Comparison of ENCODE assay signal across 29 cellular contexts in genomic region chr10:68831961-68832455, GRCh38.
"Had no signal": no experiment of that assay in that cellular context is flagged by ENCODE, and none has a peak within 500 bp of the region (broad histone marks: within the 10 kb centered on the region; RNA-seq: fewer than 3 reads in every experiment).

No MANE protein-coding gene starts in this region.

- H3K4me1 Mint-ChIP-seq: activated T-helper 17 cell treated with anti-CD3 and anti-CD28 coated beads, Interleukin-2, amount 50 U/mL, for 72 hours; WTC11 had no signal

- H3K27me3 Mint-ChIP-seq: activated naive CD8-positive, alpha-beta T cell; activated T-helper 17 cell treated with anti-CD3 and anti-CD28 coated beads, Interleukin-2, amount 50 U/mL, for 72 hours; natural killer cell treated with Interleukin-12 subunit alpha and Interleukin-12 subunit beta and Interleukin-15 and Interleukin-18, amount 100 ng/mL, for 72 hours; stimulated activated memory B cell treated with anti-CD40 and anti-IgM and Interleukin-4, amounts not matched to agents 10 μg/mL and 1 μg/mL and 100 μg/mL, for 72 hours; stimulated activated naive CD8-positive, alpha-beta T cell treated with anti-CD3 and anti-CD28 coated beads, Interleukin-15, amount 100 ng/mL, for 72 hours had no signal

- ATAC-seq: activated T-helper 17 cell treated with anti-CD3 and anti-CD28 coated beads, Interleukin-2, amount 50 U/mL, for 72 hours; gastrocnemius medialis; left cardiac atrium; left ventricle myocardium superior; mucosa of descending colon; natural killer cell treated with Interleukin-12 subunit alpha and Interleukin-12 subunit beta and Interleukin-15 and Interleukin-18, amount 100 ng/mL, for 72 hours; sciatic nerve; stimulated activated memory B cell treated with anti-CD40 and anti-IgM and Interleukin-4, amounts not matched to agents 10 μg/mL and 1 μg/mL and 100 μg/mL, for 72 hours; stimulated activated naive CD8-positive, alpha-beta T cell treated with anti-CD3 and anti-CD28 coated beads, Interleukin-15, amount 100 ng/mL, for 72 hours; WTC11 had no signal

- H3K27ac Mint-ChIP-seq: activated CD4-positive, alpha-beta memory T cell treated with anti-CD3 and anti-CD28 coated beads, Interleukin-2, amount 10 ng/mL, durations not matched to agents 7 days and 5 days; activated CD4-positive, alpha-beta T cell treated with anti-CD3 and anti-CD28 coated beads, Interleukin-2, amount 10 ng/mL, durations not matched to agents 7 days and 5 days; activated naive CD8-positive, alpha-beta T cell; activated T-cell treated with anti-CD3 and anti-CD28 coated beads, Interleukin-2, amount 50 U/mL, for 24 hours; activated T-helper 17 cell treated with anti-CD3 and anti-CD28 coated beads, Interleukin-2, amount 50 U/mL, for 72 hours; natural killer cell treated with Interleukin-12 subunit alpha and Interleukin-12 subunit beta and Interleukin-15 and Interleukin-18, amount 100 ng/mL, for 72 hours; stimulated activated memory B cell treated with anti-CD40 and anti-IgM and Interleukin-4, amounts not matched to agents 10 μg/mL and 1 μg/mL and 100 μg/mL, for 72 hours; T-helper 1 cell treated with Interleukin-12 subunit alpha and Interleukin-12 subunit beta and Interleukin-4 antibody, amounts not matched to agents 30 μg/mL and 1 μg/mL, for 36 hours; WTC11 had no signal

- DNase-seq: activated CD4-positive, alpha-beta memory T cell treated with anti-CD3 and anti-CD28 coated beads, Interleukin-2, amount 10 ng/mL, durations not matched to agents 7 days and 5 days; activated CD4-positive, alpha-beta T cell treated with anti-CD3 and anti-CD28 coated beads for 1 hour; activated CD4-positive, alpha-beta T cell treated with anti-CD3 and anti-CD28 coated beads, Interleukin-2, amount 10 ng/mL, durations not matched to agents 7 days and 5 days; activated CD8-positive, alpha-beta memory T cell treated with anti-CD3 and anti-CD28 coated beads, Interleukin-2, amount 50 U/mL, for 48 hours; activated T-cell treated with anti-CD3 and anti-CD28 coated beads, Interleukin-2, amount 50 U/mL, for 24 hours; anterior cingulate cortex; dermis blood vessel endothelial cell; effector CD4-positive, alpha-beta T cell; gastrocnemius medialis; glutamatergic neuron; islet precursor cell; left cardiac atrium; left ventricle myocardium superior; mucosa of descending colon; retina; stimulated activated CD4-positive, alpha-beta T cell treated with anti-CD3 and anti-CD28 coated beads, Interleukin-1b, Interleukin-23, amount 100 ng/mL, for 48 hours; stimulated activated CD4-positive, alpha-beta T cell treated with anti-CD3 and anti-CD28 coated beads, Interleukin-4, amount 100 ng/mL, for 4 hours; stimulated activated CD8-positive, alpha-beta memory T cell treated with anti-CD3 and anti-CD28 coated beads, Interleukin-4, amount 100 ng/mL, for 48 hours; stimulated activated naive CD8-positive, alpha-beta T cell treated with anti-CD3 and anti-CD28 coated beads, Interleukin-15, amount 100 ng/mL, for 72 hours; substantia nigra; SW 1271; T-helper 9 cell had no signal

- H3K9me3 Mint-ChIP-seq: activated CD4-positive, alpha-beta memory T cell treated with anti-CD3 and anti-CD28 coated beads, Interleukin-2, amount 10 ng/mL, durations not matched to agents 7 days and 5 days; activated CD4-positive, alpha-beta T cell treated with anti-CD3 and anti-CD28 coated beads, Interleukin-2, amount 10 ng/mL, durations not matched to agents 7 days and 5 days; activated T-cell treated with anti-CD3 and anti-CD28 coated beads, Interleukin-2, amount 50 U/mL, for 24 hours; activated T-helper 17 cell treated with anti-CD3 and anti-CD28 coated beads, Interleukin-2, amount 50 U/mL, for 72 hours; natural killer cell treated with Interleukin-12 subunit alpha and Interleukin-12 subunit beta and Interleukin-15 and Interleukin-18, amount 100 ng/mL, for 72 hours; stimulated activated memory B cell treated with anti-CD40 and anti-IgM and Interleukin-4, amounts not matched to agents 10 μg/mL and 1 μg/mL and 100 μg/mL, for 72 hours; stimulated activated naive CD8-positive, alpha-beta T cell treated with anti-CD3 and anti-CD28 coated beads, Interleukin-15, amount 100 ng/mL, for 72 hours; T-helper 1 cell treated with Interleukin-12 subunit alpha and Interleukin-12 subunit beta and Interleukin-4 antibody, amounts not matched to agents 30 μg/mL and 1 μg/mL, for 36 hours; WTC11 had no signal

- H3K36me3 Mint-ChIP-seq: activated naive CD8-positive, alpha-beta T cell; natural killer cell treated with Interleukin-12 subunit alpha and Interleukin-12 subunit beta and Interleukin-15 and Interleukin-18, amount 100 ng/mL, for 72 hours; stimulated activated memory B cell treated with anti-CD40 and anti-IgM and Interleukin-4, amounts not matched to agents 10 μg/mL and 1 μg/mL and 100 μg/mL, for 72 hours; WTC11 had no signal

- H3K4me3 Mint-ChIP-seq: activated CD4-positive, alpha-beta memory T cell treated with anti-CD3 and anti-CD28 coated beads, Interleukin-2, amount 10 ng/mL, durations not matched to agents 7 days and 5 days; activated CD4-positive, alpha-beta T cell treated with anti-CD3 and anti-CD28 coated beads, Interleukin-2, amount 10 ng/mL, durations not matched to agents 7 days and 5 days; activated naive CD8-positive, alpha-beta T cell; activated T-cell treated with anti-CD3 and anti-CD28 coated beads, Interleukin-2, amount 50 U/mL, for 24 hours; activated T-helper 17 cell treated with anti-CD3 and anti-CD28 coated beads, Interleukin-2, amount 50 U/mL, for 72 hours; natural killer cell treated with Interleukin-12 subunit alpha and Interleukin-12 subunit beta and Interleukin-15 and Interleukin-18, amount 100 ng/mL, for 72 hours; stimulated activated memory B cell treated with anti-CD40 and anti-IgM and Interleukin-4, amounts not matched to agents 10 μg/mL and 1 μg/mL and 100 μg/mL, for 72 hours; stimulated activated naive CD8-positive, alpha-beta T cell treated with anti-CD3 and anti-CD28 coated beads, Interleukin-15, amount 100 ng/mL, for 72 hours; T-helper 1 cell treated with Interleukin-12 subunit alpha and Interleukin-12 subunit beta and Interleukin-4 antibody, amounts not matched to agents 30 μg/mL and 1 μg/mL, for 36 hours; WTC11 had no signal
